ENCODE assay signal across 1 cellular context in the genomic region with DNA sequence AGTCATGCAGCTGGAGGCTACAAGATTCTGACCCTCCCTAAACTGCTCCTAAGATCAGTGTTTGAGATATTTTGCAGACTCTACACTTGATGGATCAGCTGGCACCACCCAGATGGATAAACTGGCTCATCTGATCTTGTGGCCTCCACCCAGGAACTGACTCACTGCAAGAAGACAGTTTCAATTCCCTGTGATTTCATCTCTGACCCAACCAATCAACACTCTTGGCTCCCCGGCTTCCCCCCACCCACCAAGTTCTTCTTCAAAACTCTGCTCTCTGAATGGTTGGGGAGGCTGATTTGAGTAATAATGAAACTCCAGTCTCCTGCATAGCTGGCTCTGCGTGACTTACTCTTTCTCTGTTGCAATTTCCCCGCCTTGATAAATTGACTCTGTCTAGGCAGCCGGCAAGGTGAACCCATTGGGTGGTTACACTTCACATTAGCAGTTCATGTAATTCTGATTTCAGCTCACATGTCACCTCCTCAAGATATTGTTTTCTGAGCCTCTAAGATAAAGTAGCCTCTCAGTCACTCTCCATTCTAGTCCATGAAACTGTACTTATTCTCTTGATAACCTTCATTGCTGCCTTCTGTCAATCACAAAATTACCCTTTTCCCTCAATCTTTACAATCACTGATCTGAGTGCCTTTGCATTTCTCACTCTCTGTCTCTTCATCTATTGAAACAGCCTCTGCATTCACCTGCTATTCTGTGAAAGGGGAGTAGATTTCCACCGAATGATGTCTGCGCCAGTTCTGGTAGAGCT.
TF ChIP-seq lines count a peak whose summit lies in the region.

No MANE protein-coding gene starts in this region.

TF ChIP-seq in K562, 482 proteins besides CTCF, POLR2A, EP300 and RAD21 (continued from another document and continues in another):
- TF ChIP-seq CCAR2 (IDR thresholded peaks at IDR 0.05; ENCODE audit: low read depth, low read length) (no peak), RBM17 (IDR thresholded peaks at IDR 0.05; ENCODE audit: borderline replicate concordance, low read depth, low read length) (no peak), ARNT (IDR thresholded peaks at IDR 0.05) (no peak), ZNF23 (CRISPR knock-in tag; IDR thresholded peaks at IDR 0.05) (no peak), KLF1 (tag; IDR thresholded peaks at IDR 0.05) (peak; percentile 37; the same call in 1 of the 2 replicates), MTA1 (IDR thresholded peaks at IDR 0.05; ENCODE audit: borderline replicate concordance) (no peak), SUPT5H (IDR thresholded peaks at IDR 0.05) (no peak), ZNF311 (CRISPR knock-in tag; IDR thresholded peaks at IDR 0.05) (no peak), CREBBP (IDR thresholded peaks at IDR 0.05; ENCODE audit: low read depth, low read length) (no peak), PRPF4 (IDR thresholded peaks at IDR 0.05; ENCODE audit: insufficient read depth, low read depth, low read length, poor library complexity, severe bottlenecking) (no peak), ATF1 (CRISPR knock-in tag; IDR thresholded peaks at IDR 0.05) (no peak), ATF1 (tag; IDR thresholded peaks at IDR 0.05) (peak; percentile 76), NFRKB (IDR thresholded peaks at IDR 0.05; ENCODE audit: low read depth) (peak; percentile 41; the same call in 1 of the 2 replicates), HSF4 (CRISPR knock-in tag; IDR thresholded peaks at IDR 0.05; ENCODE audit: borderline replicate concordance) (no peak), FOXJ3 (CRISPR knock-in tag; IDR thresholded peaks at IDR 0.05) (no peak), ZKSCAN3 (CRISPR knock-in tag; IDR thresholded peaks at IDR 0.05) (no peak), GATA2 (CRISPR knock-in tag; IDR thresholded peaks at IDR 0.05) (peak; percentile 39; the same call in 1 of the 2 replicates), CBFA2T2 (conservative IDR thresholded peaks at IDR 0.05) (peak; percentile 41), POLR3G (IDR thresholded peaks at IDR 0.05; ENCODE audit: extremely low read depth, insufficient read length, insufficient replicate concordance) (no peak), CHCHD3 (CRISPR knock-in tag; IDR thresholded peaks at IDR 0.05) (no peak), ZKSCAN1 (IDR thresholded peaks at IDR 0.05; ENCODE audit: low read depth, low read length) (no peak), IRF2 (CRISPR knock-in tag; IDR thresholded peaks at IDR 0.05) (no peak), NCOA2 (IDR thresholded peaks at IDR 0.05; ENCODE audit: partially characterized antibody in 2 of 2) (no peak), PPARD (CRISPR knock-in tag; IDR thresholded peaks at IDR 0.05) (no peak), LEF1 (IDR thresholded peaks at IDR 0.05) (peak; percentile 49; the same call in 1 of the 2 replicates), RB1 (IDR thresholded peaks at IDR 0.05; ENCODE audit: low read depth) (no peak), ASH1L (IDR thresholded peaks at IDR 0.05; ENCODE audit: borderline replicate concordance, low read depth, partially characterized antibody) (no peak), SMARCA5 (IDR thresholded peaks at IDR 0.05) (no peak), HCFC1 (IDR thresholded peaks at IDR 0.05; ENCODE audit: low read depth, low read length) (no peak), TCF7 (IDR thresholded peaks at IDR 0.05; ENCODE audit: borderline replicate concordance) (no peak), RBM34 (IDR thresholded peaks at IDR 0.05; ENCODE audit: borderline replicate concordance, insufficient read depth, low read length) (no peak), CXXC5 (CRISPR knock-in tag; IDR thresholded peaks at IDR 0.05) (no peak; the same call in 1 of the 2 replicates), TRIM28 (IDR thresholded peaks at IDR 0.05) (no peak), ZNF124 (CRISPR knock-in tag; IDR thresholded peaks at IDR 0.05) (no peak), ETS2 (tag; IDR thresholded peaks at IDR 0.05; ENCODE audit: borderline replicate concordance, poor library complexity, severe bottlenecking) (no peak), PCBP2 (IDR thresholded peaks at IDR 0.05; ENCODE audit: low read depth, low read length, poor library complexity, severe bottlenecking) (no peak), KDM1A (IDR thresholded peaks at IDR 0.05) (peak; percentile 15 to 37; a peak in 3 of 4 replicates), ZNF584 (CRISPR knock-in tag; IDR thresholded peaks at IDR 0.05; ENCODE audit: low read depth) (peak; percentile 66; the same call in 1 of the 2 replicates), BHLHE40 (IDR thresholded peaks at IDR 0.05; ENCODE audit: low read length) (peak; percentile 12; the same call in 1 of the 2 replicates), BDP1 (IDR thresholded peaks at IDR 0.05; ENCODE audit: insufficient read depth, insufficient read length) (no peak), ZNF431 (CRISPR knock-in tag; IDR thresholded peaks at IDR 0.05) (no peak), KAT2B (IDR thresholded peaks at IDR 0.05; ENCODE audit: low read depth, low read length) (no peak), GABPB1 (CRISPR knock-in tag; IDR thresholded peaks at IDR 0.05) (no peak), ZNF57 (CRISPR knock-in tag; IDR thresholded peaks at IDR 0.05) (no peak)
- TF ChIP-seq, protein P1, sequence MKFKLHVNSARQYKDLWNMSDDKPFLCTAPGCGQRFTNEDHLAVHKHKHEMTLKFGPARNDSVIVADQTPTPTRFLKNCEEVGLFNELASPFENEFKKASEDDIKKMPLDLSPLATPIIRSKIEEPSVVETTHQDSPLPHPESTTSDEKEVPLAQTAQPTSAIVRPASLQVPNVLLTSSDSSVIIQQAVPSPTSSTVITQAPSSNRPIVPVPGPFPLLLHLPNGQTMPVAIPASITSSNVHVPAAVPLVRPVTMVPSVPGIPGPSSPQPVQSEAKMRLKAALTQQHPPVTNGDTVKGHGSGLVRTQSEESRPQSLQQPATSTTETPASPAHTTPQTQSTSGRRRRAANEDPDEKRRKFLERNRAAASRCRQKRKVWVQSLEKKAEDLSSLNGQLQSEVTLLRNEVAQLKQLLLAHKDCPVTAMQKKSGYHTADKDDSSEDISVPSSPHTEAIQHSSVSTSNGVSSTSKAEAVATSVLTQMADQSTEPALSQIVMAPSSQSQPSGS (CRISPR knock-in tag; IDR thresholded peaks at IDR 0.05) = no peak
- TF ChIP-seq, protein P2, sequence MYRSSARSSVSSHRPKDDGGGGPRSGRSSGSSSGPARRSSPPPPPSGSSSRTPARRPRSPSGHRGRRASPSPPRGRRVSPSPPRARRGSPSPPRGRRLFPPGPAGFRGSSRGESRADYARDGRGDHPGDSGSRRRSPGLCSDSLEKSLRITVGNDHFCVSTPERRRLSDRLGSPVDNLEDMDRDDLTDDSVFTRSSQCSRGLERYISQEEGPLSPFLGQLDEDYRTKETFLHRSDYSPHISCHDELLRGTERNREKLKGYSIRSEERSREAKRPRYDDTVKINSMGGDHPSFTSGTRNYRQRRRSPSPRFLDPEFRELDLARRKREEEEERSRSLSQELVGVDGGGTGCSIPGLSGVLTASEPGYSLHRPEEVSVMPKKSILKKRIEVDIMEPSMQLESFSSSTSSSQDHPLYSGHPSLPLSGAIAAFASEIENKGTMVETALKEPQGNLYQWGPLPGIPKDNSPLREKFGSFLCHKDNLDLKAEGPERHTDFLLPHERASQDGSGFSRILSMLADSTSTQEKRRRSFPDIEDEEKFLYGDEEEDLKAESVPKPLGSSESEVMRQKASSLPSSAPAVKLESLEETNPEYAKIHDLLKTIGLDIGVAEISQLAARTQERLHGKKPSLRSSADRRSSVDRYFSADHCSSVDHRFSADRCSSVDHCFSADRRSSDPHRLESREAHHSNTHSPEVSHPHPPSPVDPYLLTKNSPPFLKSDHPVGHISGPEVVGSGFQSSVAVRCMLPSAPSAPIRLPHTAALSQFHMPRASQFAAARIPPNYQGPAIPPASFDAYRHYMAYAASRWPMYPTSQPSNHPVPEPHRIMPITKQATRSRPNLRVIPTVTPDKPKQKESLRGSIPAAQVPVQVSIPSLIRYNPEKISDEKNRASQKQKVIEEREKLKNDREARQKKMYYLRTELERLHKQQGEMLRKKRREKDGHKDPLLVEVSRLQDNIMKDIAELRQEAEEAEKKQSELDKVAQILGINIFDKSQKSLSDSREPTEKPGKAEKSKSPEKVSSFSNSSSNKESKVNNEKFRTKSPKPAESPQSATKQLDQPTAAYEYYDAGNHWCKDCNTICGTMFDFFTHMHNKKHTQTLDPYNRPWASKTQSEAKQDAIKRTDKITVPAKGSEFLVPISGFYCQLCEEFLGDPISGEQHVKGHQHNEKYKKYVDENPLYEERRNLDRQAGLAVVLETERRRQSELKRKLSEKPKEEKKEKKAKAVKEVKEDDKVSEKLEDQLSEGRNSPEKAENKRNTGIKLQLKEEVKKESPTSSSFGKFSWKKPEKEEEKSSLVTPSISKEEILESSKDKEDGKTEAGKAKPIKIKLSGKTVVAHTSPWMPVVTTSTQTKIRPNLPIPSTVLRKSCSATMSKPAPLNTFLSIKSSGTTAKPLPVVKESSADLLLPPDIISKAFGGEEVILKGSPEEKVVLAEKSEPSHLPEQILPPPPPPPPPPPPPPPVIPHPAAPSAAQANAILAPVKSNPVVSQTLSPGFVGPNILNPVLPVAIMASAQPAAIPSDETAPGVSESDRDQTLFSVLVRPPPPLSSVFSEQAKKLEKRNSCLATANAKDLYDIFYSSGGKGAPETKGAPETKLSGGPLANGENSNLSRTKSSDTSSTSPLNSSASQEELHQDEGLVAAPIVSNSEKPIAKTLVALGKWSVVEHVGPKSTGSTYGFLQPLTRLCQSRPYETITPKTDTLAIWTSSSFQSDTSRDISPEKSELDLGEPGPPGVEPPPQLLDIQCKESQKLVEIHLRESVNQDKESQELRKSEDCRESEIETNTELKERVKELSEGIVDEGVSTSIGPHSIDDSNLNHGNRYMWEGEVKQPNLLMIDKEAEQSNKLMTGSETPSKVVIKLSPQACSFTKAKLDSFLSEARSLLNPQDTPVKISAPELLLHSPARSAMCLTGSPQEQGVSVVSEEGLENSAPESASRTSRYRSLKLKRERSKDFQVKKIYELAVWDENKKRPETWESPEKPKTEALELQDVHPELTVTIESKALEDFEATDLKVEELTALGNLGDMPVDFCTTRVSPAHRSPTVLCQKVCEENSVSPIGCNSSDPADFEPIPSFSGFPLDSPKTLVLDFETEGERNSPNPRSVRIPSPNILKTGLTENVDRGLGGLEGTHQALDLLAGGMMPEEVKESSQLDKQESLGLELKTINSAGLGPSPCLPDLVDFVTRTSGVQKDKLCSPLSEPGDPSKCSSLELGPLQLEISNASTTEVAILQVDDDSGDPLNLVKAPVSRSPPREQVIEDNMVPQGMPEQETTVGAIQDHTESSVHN (IDR thresholded peaks at IDR 0.05; ENCODE audit: borderline replicate concordance in 1 of 2, low read depth in 1 of 2) = peak in 1 of 2 experiments; percentile 90; a peak in 2 of 4 replicates
- TF ChIP-seq, protein P3, sequence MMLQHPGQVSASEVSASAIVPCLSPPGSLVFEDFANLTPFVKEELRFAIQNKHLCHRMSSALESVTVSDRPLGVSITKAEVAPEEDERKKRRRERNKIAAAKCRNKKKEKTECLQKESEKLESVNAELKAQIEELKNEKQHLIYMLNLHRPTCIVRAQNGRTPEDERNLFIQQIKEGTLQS (IDR thresholded peaks at IDR 0.05) = peak; percentile 79; the same call in 1 of the 2 replicates
- TF ChIP-seq, protein P3 (CRISPR knock-in tag; conservative IDR thresholded peaks at IDR 0.05) = no peak
- TF ChIP-seq, protein P4, sequence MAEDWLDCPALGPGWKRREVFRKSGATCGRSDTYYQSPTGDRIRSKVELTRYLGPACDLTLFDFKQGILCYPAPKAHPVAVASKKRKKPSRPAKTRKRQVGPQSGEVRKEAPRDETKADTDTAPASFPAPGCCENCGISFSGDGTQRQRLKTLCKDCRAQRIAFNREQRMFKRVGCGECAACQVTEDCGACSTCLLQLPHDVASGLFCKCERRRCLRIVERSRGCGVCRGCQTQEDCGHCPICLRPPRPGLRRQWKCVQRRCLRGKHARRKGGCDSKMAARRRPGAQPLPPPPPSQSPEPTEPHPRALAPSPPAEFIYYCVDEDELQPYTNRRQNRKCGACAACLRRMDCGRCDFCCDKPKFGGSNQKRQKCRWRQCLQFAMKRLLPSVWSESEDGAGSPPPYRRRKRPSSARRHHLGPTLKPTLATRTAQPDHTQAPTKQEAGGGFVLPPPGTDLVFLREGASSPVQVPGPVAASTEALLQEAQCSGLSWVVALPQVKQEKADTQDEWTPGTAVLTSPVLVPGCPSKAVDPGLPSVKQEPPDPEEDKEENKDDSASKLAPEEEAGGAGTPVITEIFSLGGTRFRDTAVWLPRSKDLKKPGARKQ (CRISPR knock-in tag; IDR thresholded peaks at IDR 0.05) = no peak
- TF ChIP-seq, protein P5, sequence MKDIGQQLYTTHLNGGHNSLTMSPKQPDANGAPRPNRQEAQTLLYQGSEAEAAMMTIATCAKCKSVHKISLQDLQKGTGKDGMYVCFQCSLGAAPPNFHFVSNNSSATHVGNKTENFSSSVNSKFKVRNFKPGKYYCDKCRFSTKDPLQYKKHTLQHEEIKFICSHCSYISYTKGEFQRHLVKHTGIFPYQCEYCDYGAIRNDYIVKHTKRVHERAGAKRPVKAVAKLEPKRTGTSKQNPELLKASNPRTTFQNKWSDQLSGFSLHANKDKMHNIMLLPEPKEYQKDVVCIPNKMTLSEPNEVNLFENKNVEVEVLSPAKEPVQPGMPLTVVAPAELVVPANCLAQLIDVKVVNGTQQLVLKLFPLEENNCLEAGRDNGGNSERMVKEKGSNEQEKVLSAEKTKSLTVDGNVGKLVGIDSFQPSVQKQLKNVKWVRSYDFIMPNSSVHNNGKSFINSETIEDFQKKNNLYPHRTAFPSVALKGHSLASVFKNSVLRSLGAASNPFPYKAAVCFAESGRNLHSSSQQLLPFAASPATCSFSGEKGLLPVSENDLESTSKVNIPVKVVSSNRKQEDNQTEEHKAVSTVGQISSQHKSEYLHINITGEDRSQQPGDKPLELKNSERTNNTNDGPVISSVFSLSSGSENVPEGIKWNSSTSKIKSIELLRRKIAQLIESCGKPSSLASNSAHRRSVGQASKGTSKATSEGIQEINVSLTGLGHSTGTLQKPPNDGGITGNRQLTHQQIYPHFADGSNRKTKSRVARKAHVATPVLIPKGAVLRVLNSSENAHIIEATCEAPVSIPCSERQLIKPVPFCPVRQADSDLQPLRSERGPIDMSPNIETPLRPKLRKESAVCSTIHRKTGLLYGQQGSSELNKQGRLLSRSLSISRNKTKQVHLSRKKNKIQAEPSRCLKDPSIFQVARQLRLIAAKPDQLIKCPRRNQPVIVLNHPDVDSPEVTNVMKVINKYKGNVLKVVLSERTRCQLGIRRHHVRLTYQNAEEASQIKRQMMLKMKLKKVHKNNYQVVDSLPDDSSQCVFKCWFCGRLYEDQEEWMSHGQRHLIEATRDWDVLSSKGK (CRISPR knock-in tag; IDR thresholded peaks at IDR 0.05) = no peak
- TF ChIP-seq, protein P6, sequence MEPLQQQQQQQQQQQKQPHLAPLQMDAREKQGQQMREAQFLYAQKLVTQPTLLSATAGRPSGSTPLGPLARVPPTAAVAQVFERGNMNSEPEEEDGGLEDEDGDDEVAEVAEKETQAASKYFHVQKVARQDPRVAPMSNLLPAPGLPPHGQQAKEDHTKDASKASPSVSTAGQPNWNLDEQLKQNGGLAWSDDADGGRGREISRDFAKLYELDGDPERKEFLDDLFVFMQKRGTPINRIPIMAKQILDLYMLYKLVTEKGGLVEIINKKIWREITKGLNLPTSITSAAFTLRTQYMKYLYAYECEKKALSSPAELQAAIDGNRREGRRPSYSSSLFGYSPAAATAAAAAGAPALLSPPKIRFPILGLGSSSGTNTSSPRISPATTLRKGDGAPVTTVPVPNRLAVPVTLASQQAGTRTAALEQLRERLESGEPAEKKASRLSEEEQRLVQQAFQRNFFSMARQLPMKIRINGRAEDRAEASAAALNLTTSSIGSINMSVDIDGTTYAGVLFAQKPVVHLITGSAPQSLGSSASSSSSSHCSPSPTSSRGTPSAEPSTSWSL (CRISPR knock-in tag; IDR thresholded peaks at IDR 0.05; ENCODE audit: borderline replicate concordance) = no peak
